Comparison of ENCODE assay signal across 15 cellular contexts in the genomic region with DNA sequence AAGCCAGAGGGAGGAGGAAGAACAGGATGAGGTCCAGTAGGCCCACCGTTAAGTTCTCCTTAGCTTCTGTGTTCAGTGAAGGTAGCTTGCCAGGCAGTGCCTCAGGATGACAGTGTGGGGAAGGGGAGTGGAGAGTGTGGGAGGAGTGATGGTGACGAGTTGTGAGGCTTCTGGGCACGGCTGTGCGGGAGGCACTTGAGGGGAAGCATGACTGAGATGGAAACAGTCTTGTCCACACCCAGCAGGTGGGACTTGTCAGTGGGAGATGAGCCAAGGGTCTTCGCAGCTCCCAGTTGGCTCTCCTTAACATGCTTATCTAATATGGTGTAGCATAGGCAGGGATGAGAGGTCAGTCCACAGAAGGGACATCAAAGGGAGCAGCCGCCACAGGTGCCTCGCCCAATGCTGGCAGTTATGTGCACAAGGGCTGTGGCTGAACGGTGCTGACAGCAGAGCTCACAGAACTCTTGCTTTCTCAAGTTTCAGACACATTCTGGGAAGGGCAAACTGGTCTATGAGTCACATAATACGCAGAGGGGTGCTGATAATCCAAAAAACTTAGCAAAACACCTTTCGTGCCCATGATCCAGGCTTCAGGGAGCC. TPM values are rescaled to one million over a fixed set of nuclear protein-coding genes. Genes with fewer than 3 reads are reported as not detected.
"Had no signal": no experiment of that assay in that cellular context is flagged by ENCODE, and none has a peak within 500 bp of the region (broad histone marks: within the 10 kb centered on the region; RNA-seq: fewer than 3 reads in every experiment).

No MANE protein-coding gene starts in this region.

- ATAC-seq: left lung; stimulated activated memory B cell treated with anti-CD40 and anti-IgM and Interleukin-4, amounts not matched to agents 10 μg/mL and 1 μg/mL and 100 μg/mL, for 72 hours had no signal

- H3K36me3 Mint-ChIP-seq: memory B cell; stimulated activated memory B cell treated with anti-CD40 and anti-IgM and Interleukin-4, amounts not matched to agents 10 μg/mL and 1 μg/mL and 100 μg/mL, for 72 hours had no signal

- H3K4me1 ChIP-seq: left lung, tibial nerve had no signal

- H3K27me3 Mint-ChIP-seq: activated CD4-positive, alpha-beta T cell treated with anti-CD3 and anti-CD28 coated beads, Interleukin-2, amount 10 ng/mL, durations not matched to agents 7 days and 5 days; memory B cell; stimulated activated memory B cell treated with anti-CD40 and anti-IgM and Interleukin-4, amounts not matched to agents 10 μg/mL and 1 μg/mL and 100 μg/mL, for 72 hours had no signal

- H3K27me3 ChIP-seq: left lung, ovary, tibial nerve had no signal

- DNase-seq: activated CD4-positive, alpha-beta T cell treated with anti-CD3 and anti-CD28 coated beads, Interleukin-2, amount 10 ng/mL, durations not matched to agents 7 days and 5 days; activated CD4-positive, CD25-positive, alpha-beta regulatory T cell; activated CD8-positive, alpha-beta memory T cell treated with anti-CD3 and anti-CD28 coated beads for 24 hours; activated naive CD4-positive, alpha-beta T cell treated with Interleukin-2 at 50 U/mL for 16 hours; foreskin melanocyte; head of caudate nucleus; ovary; T-helper 2 cell had no signal

- H3K27ac ChIP-seq: left lung, ovary, skin epidermis, tibial nerve had no signal

- H3K4me3 Mint-ChIP-seq: activated CD4-positive, alpha-beta T cell treated with anti-CD3 and anti-CD28 coated beads, Interleukin-2, amount 10 ng/mL, durations not matched to agents 7 days and 5 days; memory B cell; neural crest cell; stimulated activated memory B cell treated with anti-CD40 and anti-IgM and Interleukin-4, amounts not matched to agents 10 μg/mL and 1 μg/mL and 100 μg/mL, for 72 hours had no signal

- H3K27ac Mint-ChIP-seq: activated CD4-positive, alpha-beta T cell treated with anti-CD3 and anti-CD28 coated beads, Interleukin-2, amount 10 ng/mL, durations not matched to agents 7 days and 5 days; memory B cell; stimulated activated memory B cell treated with anti-CD40 and anti-IgM and Interleukin-4, amounts not matched to agents 10 μg/mL and 1 μg/mL and 100 μg/mL, for 72 hours had no signal

- H3K4me1 Mint-ChIP-seq: activated CD4-positive, alpha-beta T cell treated with anti-CD3 and anti-CD28 coated beads, Interleukin-2, amount 10 ng/mL, durations not matched to agents 7 days and 5 days; memory B cell; stimulated activated memory B cell treated with anti-CD40 and anti-IgM and Interleukin-4, amounts not matched to agents 10 μg/mL and 1 μg/mL and 100 μg/mL, for 72 hours had no signal

- H3K9me3 ChIP-seq: ovary, tibial nerve had no signal

- H3K36me3 ChIP-seq: left lung, ovary, tibial nerve had no signal

- H3K9me3 Mint-ChIP-seq: activated CD4-positive, alpha-beta T cell treated with anti-CD3 and anti-CD28 coated beads, Interleukin-2, amount 10 ng/mL, durations not matched to agents 7 days and 5 days; memory B cell; stimulated activated memory B cell treated with anti-CD40 and anti-IgM and Interleukin-4, amounts not matched to agents 10 μg/mL and 1 μg/mL and 100 μg/mL, for 72 hours had no signal

- H3K4me3 ChIP-seq: left lung, ovary, skin epidermis, tibial nerve had no signal

RNA-seq across cellular contexts. Expression of a gene that starts 47.5 kb away (rescaled TPM):
- total RNA-seq: activated CD4-positive, alpha-beta T cell treated with anti-CD3 and anti-CD28 coated beads, Interleukin-2, amount 10 ng/mL, durations not matched to agents 7 days and 5 days; dermis microvascular lymphatic vessel endothelial cell; tibial nerve had no signal
